ENCODE assay signal across 18 cellular contexts in the genomic region with DNA sequence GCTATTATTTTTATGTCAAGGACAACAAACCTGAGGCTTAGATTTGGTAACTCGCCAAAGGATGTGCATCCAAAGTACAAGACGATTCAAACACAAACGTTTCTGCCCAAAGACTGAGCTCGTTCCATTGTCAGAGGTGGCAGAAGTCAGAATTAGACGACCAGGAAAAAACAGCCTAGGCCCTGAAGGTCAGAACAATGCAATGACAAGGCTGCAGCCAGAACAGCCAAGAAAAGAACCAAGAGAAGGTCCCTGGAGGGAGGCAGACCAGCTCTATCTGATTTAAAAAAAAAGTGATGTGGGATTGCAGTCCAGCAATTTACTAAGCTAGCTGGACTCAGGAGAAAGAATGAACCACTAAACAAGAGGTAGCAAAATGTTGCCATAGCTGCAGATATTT. TPM values are rescaled to one million over a fixed set of nuclear protein-coding genes. Genes with fewer than 3 reads are reported as not detected.
DNase-seq lines count a peak whose midpoint lies in the region; ATAC-seq and TF ChIP-seq lines count a peak whose summit lies in the region.
"Had no signal": no experiment of that assay in that cellular context is flagged by ENCODE, and none has a peak within 500 bp of the region (broad histone marks: within the 10 kb centered on the region; RNA-seq: fewer than 3 reads in every experiment).

No MANE protein-coding gene starts in this region.

- ATAC-seq in body of pancreas (peak; percentile 52), GM18873 (IDR thresholded peaks at IDR 0.05; ENCODE audit: low FRiP score, unreplicated experiment) (no peak)
- no peak for ATAC-seq in activated T-cell treated with anti-CD3 and anti-CD28 coated beads, Interleukin-2, amount 50 U/mL, for 72 hours (replicated peaks in 1 of 2)
- ATAC-seq: activated CD8-positive, alpha-beta memory T cell treated with anti-CD3 and anti-CD28 coated beads, Interleukin-2, amount 10 ng/mL, durations not matched to agents 7 days and 5 days; PC-3 had no signal

- no peak for TF ChIP-seq POLR2A in body of pancreas (IDR thresholded peaks at IDR 0.05)
- TF ChIP-seq POLR2A in spleen (IDR thresholded peaks at IDR 0.05) = no peak

- H3K27me3 ChIP-seq in HL-60 (ENCODE audit: insufficient read depth, poor library complexity, severe bottlenecking) (no peaks in the 10 kb centered on the region), body of pancreas (no peaks in the 10 kb centered on the region), left ventricle myocardium inferior (ENCODE audit: low read depth) (no peaks in the 10 kb centered on the region), spleen (replicated peaks in 1 of 7) (no peaks in the 10 kb centered on the region)

- TF ChIP-seq CTCF in HL-60 (IDR thresholded peaks at IDR 0.05; ENCODE audit: insufficient read depth, low read length) (no peak), body of pancreas (IDR thresholded peaks at IDR 0.05) (no peak), left ventricle myocardium inferior (IDR thresholded peaks at IDR 0.05; ENCODE audit: borderline replicate concordance) (no peak), spleen (IDR thresholded peaks at IDR 0.05 in 8 of 11, conservative IDR thresholded peaks at IDR 0.05 in 3 of 11) (no peak)

- peaks cover 0 to 2% of the 10 kb centered on the region in 2 donors for H3K9me3 Mint-ChIP-seq in activated T-cell treated with anti-CD3 and anti-CD28 coated beads, Interleukin-2, amount 50 U/mL, for 72 hours

- H3K27ac ChIP-seq in HL-60 (replicated peaks) (peak overlapping the region; percentile 2; the same call in 1 of the 2 replicates), body of pancreas (peak overlapping the region in 1 of 4 donors; percentile 57), left ventricle myocardium inferior (replicated peaks) (peak overlapping the region; percentile 74), spleen (peak overlapping the region in 7 of 8 donors; percentile 42 to 72 (median 67))
- H3K27ac ChIP-seq: SK-N-MC had no signal

- H3K4me1 ChIP-seq in body of pancreas = peaks cover 21% of the 10 kb centered on the region
- H3K4me1 ChIP-seq in left ventricle myocardium inferior = peaks cover 46% of the 10 kb centered on the region
- peaks cover 0 to 43% (median 22%) of the 10 kb centered on the region in 6 donors for H3K4me1 ChIP-seq in spleen

- intact Hi-C loops in body of pancreas (cut with DNase I) (no loop called here), left ventricle myocardium inferior (cut with micrococcal nuclease) (loop anchor here (10.0 kb wide), 1 partner anchor 50 kb away; the partner anchor contains the start of gene NCOA7), spleen (cut with DNase I; ENCODE audit: low total_unique reads) (no loop called here)

- no peak overlapping the region for H3K27ac Mint-ChIP-seq in activated T-cell treated with anti-CD3 and anti-CD28 coated beads, Interleukin-2, amount 50 U/mL, for 72 hours
- H3K27ac Mint-ChIP-seq: activated CD8-positive, alpha-beta memory T cell treated with anti-CD3 and anti-CD28 coated beads, Interleukin-2, amount 10 ng/mL, durations not matched to agents 7 days and 5 days; B cell; nephron had no signal

- H3K9me3 ChIP-seq in body of pancreas (no peaks in the 10 kb centered on the region), left ventricle myocardium inferior (replicated peaks) (no peaks in the 10 kb centered on the region), spleen (no peaks in the 10 kb centered on the region)

- peaks cover 1 to 3% of the 10 kb centered on the region in 2 donors for H3K36me3 Mint-ChIP-seq in activated T-cell treated with anti-CD3 and anti-CD28 coated beads, Interleukin-2, amount 50 U/mL, for 72 hours (ENCODE audit: insufficient read depth in 2 of 2)

- no peak for DNase-seq in HL-60 (ENCODE audit: low read depth in 1 of 2, low spot score in 1 of 2)
- DNase-seq in body of pancreas = peak in 3 of 4 donors; percentile 20 to 33 (median 33)
- DNase-seq in left ventricle myocardium inferior = no peak
- DNase-seq in spleen = no peak
- DNase-seq in activated T-cell treated with anti-CD3 and anti-CD28 coated beads, Interleukin-2, amount 50 U/mL, for 72 hours = no peak
- no peak for DNase-seq in A172 (ENCODE audit: low spot score)
- DNase-seq: activated CD4-positive, alpha-beta T cell treated with anti-CD3 and anti-CD28 coated beads for 1 hour; activated CD8-positive, alpha-beta memory T cell treated with anti-CD3 and anti-CD28 coated beads, Interleukin-2, amount 10 ng/mL, durations not matched to agents 7 days and 5 days; activated gamma-delta T cell; GDM1; mammary epithelial cell; NCI-H1694 treated with DMSO at 0.1 percent for 48 hours; NCI-H524 treated with DMSO at 0.1 percent for 48 hours; PC-3 had no signal

- no peaks in the 10 kb centered on the region for H3K27me3 Mint-ChIP-seq in activated T-cell treated with anti-CD3 and anti-CD28 coated beads, Interleukin-2, amount 50 U/mL, for 72 hours (ENCODE audit: low read depth)
- H3K27me3 Mint-ChIP-seq: activated CD8-positive, alpha-beta memory T cell treated with anti-CD3 and anti-CD28 coated beads, Interleukin-2, amount 10 ng/mL, durations not matched to agents 7 days and 5 days; B cell had no signal

- H3K36me3 ChIP-seq in body of pancreas (replicated peaks in 1 of 2; ENCODE audit: insufficient read depth in 1 of 2, low read depth in 2 of 2) = no peaks in the 10 kb centered on the region
- no peaks in the 10 kb centered on the region for H3K36me3 ChIP-seq in left ventricle myocardium inferior
- H3K36me3 ChIP-seq in spleen = no peaks in the 10 kb centered on the region

- H3K4me3 ChIP-seq in HL-60 (replicated peaks; ENCODE audit: insufficient read depth, low read length) (no peak overlapping the region), body of pancreas (no peak overlapping the region), left ventricle myocardium inferior (peak overlapping the region; percentile 31), spleen (no peak overlapping the region)
- H3K4me3 ChIP-seq: SK-N-MC had no signal

- no peak overlapping the region for H3K4me3 Mint-ChIP-seq in activated T-cell treated with anti-CD3 and anti-CD28 coated beads, Interleukin-2, amount 50 U/mL, for 72 hours
- H3K4me3 Mint-ChIP-seq: activated CD8-positive, alpha-beta memory T cell treated with anti-CD3 and anti-CD28 coated beads, Interleukin-2, amount 10 ng/mL, durations not matched to agents 7 days and 5 days; B cell; nephron had no signal

- no peaks in the 10 kb centered on the region for H3K4me1 Mint-ChIP-seq in activated T-cell treated with anti-CD3 and anti-CD28 coated beads, Interleukin-2, amount 50 U/mL, for 72 hours (ENCODE audit: low read depth)
- H3K4me1 Mint-ChIP-seq: nephron had no signal

- 32 to 50% methylated on average over 5 of the region's 5 CpGs for WGBS in body of pancreas, 2 donors
- WGBS in spleen, 5 donors = 65 to 76% (median 73%) methylated on average over 5 of the region's 5 CpGs

RNA-seq across cellular contexts. Expression of gene NCOA7, which starts 54.2 kb away (rescaled TPM):
- total RNA-seq in body of pancreas (10 to 100 TPM; 26.5 to 30.0 TPM), left ventricle myocardium inferior (10.3 TPM), spleen (10 to 100 TPM; 27.9 to 84.3 (median 50.7) TPM)
- polyA plus RNA-seq in spleen = 10 to 100 TPM; 11.8 to 18.2 (median 12.9) TPM
- 10 to 100 TPM; 59.6 to 69.1 TPM for total RNA-seq in activated T-cell treated with anti-CD3 and anti-CD28 coated beads, Interleukin-2, amount 50 U/mL, for 72 hours
- 5.9 and 9.9 TPM in 2 replicates for total RNA-seq in A172 (2014; rRNA removed; shearing (Covaris generic))

Comparison
In these comparisons a context has a peak if more than half of its experiments do, and no peak if none do; other contexts are left out.
1. DNase-seq: peak in body of pancreas (3 of 4); none in HL-60 (0 of 2), left ventricle myocardium inferior (single experiment), spleen (single experiment), activated T-cell treated with anti-CD3 and anti-CD28 coated beads, Interleukin-2, amount 50 U/mL, for 72 hours (0 of 2) and A172 (single experiment).